In genomic region chr21:30257773-30258172, GRCh38 we compare ENCODE assay signal across 11 cellular contexts. TPM values are rescaled to one million over a fixed set of nuclear protein-coding genes. Genes with fewer than 3 reads are reported as not detected.
DNase-seq lines count a peak whose midpoint lies in the region; ATAC-seq and TF ChIP-seq lines count a peak whose summit lies in the region.
"Had no signal": no experiment of that assay in that cellular context is flagged by ENCODE, and none has a peak within 500 bp of the region (broad histone marks: within the 10 kb centered on the region; RNA-seq: fewer than 3 reads in every experiment).

No MANE protein-coding gene starts in this region.

- no peak overlapping the region for H3K4me3 ChIP-seq in Jurkat, Clone E6-1 (ENCODE audit: low read length)
- H3K4me3 ChIP-seq in WERI-Rb-1 (ENCODE audit: low read depth, low read length) (no peak overlapping the region), uterus (no peak overlapping the region)
- H3K4me3 ChIP-seq: coronary artery had no signal

- H3K27ac ChIP-seq in WERI-Rb-1 = no peak overlapping the region
- no peak overlapping the region for H3K27ac ChIP-seq in uterus
- H3K27ac ChIP-seq: coronary artery had no signal

- no peaks in the 10 kb centered on the region for H3K36me3 Mint-ChIP-seq in activated T-helper 1 cell treated with anti-CD3 and anti-CD28 coated beads, Interleukin-12 subunit alpha, Interleukin-12 subunit beta, Interleukin-2, Interleukin-4 antibody, amounts not matched to agents 30 ng/mL and 10 ng/mL and 1 ng/mL, durations not matched to agents 14 hours and 24 hours and 36 hours (ENCODE audit: low read depth)

- H3K36me3 ChIP-seq in WERI-Rb-1 (no peaks in the 10 kb centered on the region), uterus (no peaks in the 10 kb centered on the region)

- TF ChIP-seq CTCF in WERI-Rb-1 (IDR thresholded peaks at IDR 0.05; ENCODE audit: low read depth, low read length) (peak; percentile 62), uterus (IDR thresholded peaks at IDR 0.05) (no peak)

- DNase-seq in COLO829 (ENCODE audit: low spot score) (peak; percentile 56), WERI-Rb-1 (peak; percentile 50), iris pigment epithelial cell (ENCODE audit: low read depth) (peak; percentile 59), uterus (no peak)
- peak; percentile 37 for DNase-seq in Jurkat, Clone E6-1 (ENCODE audit: low read depth, low spot score)
- no peak for DNase-seq in activated T-helper 1 cell treated with anti-CD3 and anti-CD28 coated beads, Interleukin-12 subunit alpha, Interleukin-12 subunit beta, Interleukin-2, Interleukin-4 antibody, amounts not matched to agents 30 ng/mL and 10 ng/mL and 1 ng/mL, durations not matched to agents 14 hours and 24 hours and 36 hours (ENCODE audit: low spot score)
- DNase-seq: activated CD4-positive, alpha-beta memory T cell treated with anti-CD3 and anti-CD28 coated beads, Interleukin-2, amount 10 ng/mL, durations not matched to agents 7 days and 5 days; NCI-H1436 treated with DMSO at 0.1 percent for 48 hours had no signal

- no peaks in the 10 kb centered on the region for H3K27me3 Mint-ChIP-seq in activated T-helper 1 cell treated with anti-CD3 and anti-CD28 coated beads, Interleukin-12 subunit alpha, Interleukin-12 subunit beta, Interleukin-2, Interleukin-4 antibody, amounts not matched to agents 30 ng/mL and 10 ng/mL and 1 ng/mL, durations not matched to agents 14 hours and 24 hours and 36 hours (ENCODE audit: insufficient read depth)
- H3K27me3 Mint-ChIP-seq: activated CD4-positive, alpha-beta memory T cell treated with anti-CD3 and anti-CD28 coated beads, Interleukin-2, amount 10 ng/mL, durations not matched to agents 7 days and 5 days had no signal

- H3K27me3 ChIP-seq in WERI-Rb-1 (ENCODE audit: insufficient read depth, low read depth, severe bottlenecking) (peaks cover 5% of the 10 kb centered on the region), uterus (no peaks in the 10 kb centered on the region)

- ATAC-seq in HG03095 (IDR thresholded peaks at IDR 0.05; ENCODE audit: unreplicated experiment) = no peak
- no peak for ATAC-seq in GM19328 (IDR thresholded peaks at IDR 0.05; ENCODE audit: unreplicated experiment)

- H3K9me3 ChIP-seq in WERI-Rb-1 (ENCODE audit: severe bottlenecking) (no peaks in the 10 kb centered on the region), uterus (no peaks in the 10 kb centered on the region)

- no peak for TF ChIP-seq POLR2A in uterus (IDR thresholded peaks at IDR 0.05)

- H3K4me3 Mint-ChIP-seq in activated T-helper 1 cell treated with anti-CD3 and anti-CD28 coated beads, Interleukin-12 subunit alpha, Interleukin-12 subunit beta, Interleukin-2, Interleukin-4 antibody, amounts not matched to agents 30 ng/mL and 10 ng/mL and 1 ng/mL, durations not matched to agents 14 hours and 24 hours and 36 hours = no peak overlapping the region
- H3K4me3 Mint-ChIP-seq: activated CD4-positive, alpha-beta memory T cell treated with anti-CD3 and anti-CD28 coated beads, Interleukin-2, amount 10 ng/mL, durations not matched to agents 7 days and 5 days had no signal

- intact Hi-C loops in activated T-helper 1 cell treated with anti-CD3 and anti-CD28 coated beads, Interleukin-12 subunit alpha, Interleukin-12 subunit beta, Interleukin-2, Interleukin-4 antibody, amounts not matched to agents 30 ng/mL and 10 ng/mL and 1 ng/mL, durations not matched to agents 14 hours and 24 hours and 36 hours (cut with micrococcal nuclease) = no loop called here
- intact Hi-C loops in uterus (cut with DNase I; ENCODE audit: low total_unique reads) = no loop called here

- no peaks in the 10 kb centered on the region for H3K4me1 ChIP-seq in uterus

- H3K27ac Mint-ChIP-seq in activated T-helper 1 cell treated with anti-CD3 and anti-CD28 coated beads, Interleukin-12 subunit alpha, Interleukin-12 subunit beta, Interleukin-2, Interleukin-4 antibody, amounts not matched to agents 30 ng/mL and 10 ng/mL and 1 ng/mL, durations not matched to agents 14 hours and 24 hours and 36 hours = no peak overlapping the region
- H3K27ac Mint-ChIP-seq: activated CD4-positive, alpha-beta memory T cell treated with anti-CD3 and anti-CD28 coated beads, Interleukin-2, amount 10 ng/mL, durations not matched to agents 7 days and 5 days had no signal

- H3K9me3 Mint-ChIP-seq in activated T-helper 1 cell treated with anti-CD3 and anti-CD28 coated beads, Interleukin-12 subunit alpha, Interleukin-12 subunit beta, Interleukin-2, Interleukin-4 antibody, amounts not matched to agents 30 ng/mL and 10 ng/mL and 1 ng/mL, durations not matched to agents 14 hours and 24 hours and 36 hours = no peaks in the 10 kb centered on the region
- H3K9me3 Mint-ChIP-seq: activated CD4-positive, alpha-beta memory T cell treated with anti-CD3 and anti-CD28 coated beads, Interleukin-2, amount 10 ng/mL, durations not matched to agents 7 days and 5 days had no signal

- H3K4me1 Mint-ChIP-seq in activated T-helper 1 cell treated with anti-CD3 and anti-CD28 coated beads, Interleukin-12 subunit alpha, Interleukin-12 subunit beta, Interleukin-2, Interleukin-4 antibody, amounts not matched to agents 30 ng/mL and 10 ng/mL and 1 ng/mL, durations not matched to agents 14 hours and 24 hours and 36 hours (ENCODE audit: low read depth) = no peaks in the 10 kb centered on the region
- H3K4me1 Mint-ChIP-seq: activated CD4-positive, alpha-beta memory T cell treated with anti-CD3 and anti-CD28 coated beads, Interleukin-2, amount 10 ng/mL, durations not matched to agents 7 days and 5 days had no signal

RNA-seq across cellular contexts. Expression of gene KRTAP24-1, which starts 25.0 kb away (rescaled TPM):
- polyA plus RNA-seq in Jurkat, Clone E6-1 (2012; ENCODE audit: insufficient read depth, insufficient read length) = not detected
- total RNA-seq in activated T-helper 1 cell treated with anti-CD3 and anti-CD28 coated beads, Interleukin-12 subunit alpha, Interleukin-12 subunit beta, Interleukin-2, Interleukin-4 antibody, amounts not matched to agents 30 ng/mL and 10 ng/mL and 1 ng/mL, durations not matched to agents 14 hours and 24 hours and 36 hours = not detected in 2 replicates
- not detected for total RNA-seq in uterus
- total RNA-seq: activated CD4-positive, alpha-beta memory T cell treated with anti-CD3 and anti-CD28 coated beads, Interleukin-2, amount 10 ng/mL, durations not matched to agents 7 days and 5 days had no signal

RNA-seq across cellular contexts. Expression of gene KRTAP25-1, which starts 31.5 kb away (rescaled TPM):
- polyA plus RNA-seq in Jurkat, Clone E6-1 (2012; ENCODE audit: insufficient read depth, insufficient read length) = not detected
- not detected in 2 replicates for total RNA-seq in activated T-helper 1 cell treated with anti-CD3 and anti-CD28 coated beads, Interleukin-12 subunit alpha, Interleukin-12 subunit beta, Interleukin-2, Interleukin-4 antibody, amounts not matched to agents 30 ng/mL and 10 ng/mL and 1 ng/mL, durations not matched to agents 14 hours and 24 hours and 36 hours
- not detected for total RNA-seq in uterus
- total RNA-seq: activated CD4-positive, alpha-beta memory T cell treated with anti-CD3 and anti-CD28 coated beads, Interleukin-2, amount 10 ng/mL, durations not matched to agents 7 days and 5 days had no signal

RNA-seq across cellular contexts. Expression of gene CLDN8, which starts 41.9 kb away (rescaled TPM):
- not detected for polyA plus RNA-seq in Jurkat, Clone E6-1 (2012; ENCODE audit: insufficient read depth, insufficient read length)
- total RNA-seq in activated T-helper 1 cell treated with anti-CD3 and anti-CD28 coated beads, Interleukin-12 subunit alpha, Interleukin-12 subunit beta, Interleukin-2, Interleukin-4 antibody, amounts not matched to agents 30 ng/mL and 10 ng/mL and 1 ng/mL, durations not matched to agents 14 hours and 24 hours and 36 hours = not detected in 2 replicates
- not detected for total RNA-seq in uterus
- total RNA-seq: activated CD4-positive, alpha-beta memory T cell treated with anti-CD3 and anti-CD28 coated beads, Interleukin-2, amount 10 ng/mL, durations not matched to agents 7 days and 5 days had no signal

Comparison
In these comparisons a context has a peak if more than half of its experiments do, and no peak if none do; other contexts are left out.
1. DNase-seq: peak in COLO829 (single experiment), Jurkat, Clone E6-1 (single experiment), WERI-Rb-1 (single experiment) and iris pigment epithelial cell (single experiment); none in activated T-helper 1 cell treated with anti-CD3 and anti-CD28 coated beads, Interleukin-12 subunit alpha, Interleukin-12 subunit beta, Interleukin-2, Interleukin-4 antibody, amounts not matched to agents 30 ng/mL and 10 ng/mL and 1 ng/mL, durations not matched to agents 14 hours and 24 hours and 36 hours (single experiment) and uterus (0 of 2).